Comparison of ENCODE assay signal across 1 cellular context in the genomic region with DNA sequence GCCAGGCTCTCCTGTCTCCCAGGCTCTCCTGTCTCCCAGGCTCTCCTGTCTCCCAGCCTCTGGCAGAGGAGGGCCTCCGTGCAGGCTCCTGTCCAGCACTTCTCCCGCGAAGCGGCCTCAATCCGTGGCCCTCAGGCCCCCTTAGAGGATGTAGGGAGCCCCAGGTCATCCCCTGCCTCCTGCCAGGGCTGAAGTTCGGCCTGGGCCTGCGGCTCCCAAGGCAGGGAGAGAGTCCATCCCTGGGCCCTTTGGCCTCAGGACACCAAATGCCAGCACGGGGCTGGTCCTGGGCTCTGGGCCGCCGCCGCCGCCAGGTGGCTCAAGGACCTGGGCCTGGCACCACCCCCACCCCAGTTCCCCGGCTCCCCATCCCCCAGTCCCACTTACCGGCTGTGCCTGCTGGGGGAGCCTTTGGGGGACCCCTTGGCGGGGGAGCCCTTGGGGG.
TF ChIP-seq lines count a peak whose summit lies in the region.

No MANE protein-coding gene starts in this region.

TF ChIP-seq in H1, 55 proteins besides CTCF, POLR2A, EP300 and RAD21:
- TF ChIP-seq TAF7 (optimal IDR thresholded peaks at IDR 0.05; ENCODE audit: borderline replicate concordance, low read depth, low read length) (no peak), SUZ12 (IDR thresholded peaks at IDR 0.05; ENCODE audit: low read length) (no peak), SAP30 (IDR thresholded peaks at IDR 0.05; ENCODE audit: insufficient read depth, insufficient replicate concordance, low read length) (no peak), PHF8 (conservative IDR thresholded peaks at IDR 0.05; ENCODE audit: low read depth, low read length) (no peak), SP1 (IDR thresholded peaks at IDR 0.05; ENCODE audit: low read depth, low read length) (no peak), ZNF274 (IDR thresholded peaks at IDR 0.05; ENCODE audit: borderline replicate concordance, extremely low read depth, low read length) (no peak), JUN (IDR thresholded peaks at IDR 0.05; ENCODE audit: low read depth, low read length) (no peak), TCF12 (IDR thresholded peaks at IDR 0.05; ENCODE audit: low read depth, low read length) (no peak), TBP (IDR thresholded peaks at IDR 0.05; ENCODE audit: low read depth, low read length) (no peak), EZH2 (IDR thresholded peaks at IDR 0.05; ENCODE audit: low read depth, low read length, severe bottlenecking) (no peak), BACH1 (IDR thresholded peaks at IDR 0.05; ENCODE audit: low read length) (no peak), GABPA (IDR thresholded peaks at IDR 0.05; ENCODE audit: borderline replicate concordance, insufficient read depth, low read length) (no peak), FOSL1 (IDR thresholded peaks at IDR 0.05; ENCODE audit: insufficient read depth, low read depth, low read length) (no peak), POU5F1 (IDR thresholded peaks at IDR 0.05; ENCODE audit: low read depth, low read length) (no peak), KDM4A (IDR thresholded peaks at IDR 0.05; ENCODE audit: low read depth, low read length, severe bottlenecking) (no peak)
- TF ChIP-seq, protein P1, sequence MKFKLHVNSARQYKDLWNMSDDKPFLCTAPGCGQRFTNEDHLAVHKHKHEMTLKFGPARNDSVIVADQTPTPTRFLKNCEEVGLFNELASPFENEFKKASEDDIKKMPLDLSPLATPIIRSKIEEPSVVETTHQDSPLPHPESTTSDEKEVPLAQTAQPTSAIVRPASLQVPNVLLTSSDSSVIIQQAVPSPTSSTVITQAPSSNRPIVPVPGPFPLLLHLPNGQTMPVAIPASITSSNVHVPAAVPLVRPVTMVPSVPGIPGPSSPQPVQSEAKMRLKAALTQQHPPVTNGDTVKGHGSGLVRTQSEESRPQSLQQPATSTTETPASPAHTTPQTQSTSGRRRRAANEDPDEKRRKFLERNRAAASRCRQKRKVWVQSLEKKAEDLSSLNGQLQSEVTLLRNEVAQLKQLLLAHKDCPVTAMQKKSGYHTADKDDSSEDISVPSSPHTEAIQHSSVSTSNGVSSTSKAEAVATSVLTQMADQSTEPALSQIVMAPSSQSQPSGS (IDR thresholded peaks at IDR 0.05; ENCODE audit: low read length), result no peak
- TF ChIP-seq, protein P2, sequence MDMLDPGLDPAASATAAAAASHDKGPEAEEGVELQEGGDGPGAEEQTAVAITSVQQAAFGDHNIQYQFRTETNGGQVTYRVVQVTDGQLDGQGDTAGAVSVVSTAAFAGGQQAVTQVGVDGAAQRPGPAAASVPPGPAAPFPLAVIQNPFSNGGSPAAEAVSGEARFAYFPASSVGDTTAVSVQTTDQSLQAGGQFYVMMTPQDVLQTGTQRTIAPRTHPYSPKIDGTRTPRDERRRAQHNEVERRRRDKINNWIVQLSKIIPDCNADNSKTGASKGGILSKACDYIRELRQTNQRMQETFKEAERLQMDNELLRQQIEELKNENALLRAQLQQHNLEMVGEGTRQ (IDR thresholded peaks at IDR 0.05; ENCODE audit: low read length), result no peak
- TF ChIP-seq, protein P3, sequence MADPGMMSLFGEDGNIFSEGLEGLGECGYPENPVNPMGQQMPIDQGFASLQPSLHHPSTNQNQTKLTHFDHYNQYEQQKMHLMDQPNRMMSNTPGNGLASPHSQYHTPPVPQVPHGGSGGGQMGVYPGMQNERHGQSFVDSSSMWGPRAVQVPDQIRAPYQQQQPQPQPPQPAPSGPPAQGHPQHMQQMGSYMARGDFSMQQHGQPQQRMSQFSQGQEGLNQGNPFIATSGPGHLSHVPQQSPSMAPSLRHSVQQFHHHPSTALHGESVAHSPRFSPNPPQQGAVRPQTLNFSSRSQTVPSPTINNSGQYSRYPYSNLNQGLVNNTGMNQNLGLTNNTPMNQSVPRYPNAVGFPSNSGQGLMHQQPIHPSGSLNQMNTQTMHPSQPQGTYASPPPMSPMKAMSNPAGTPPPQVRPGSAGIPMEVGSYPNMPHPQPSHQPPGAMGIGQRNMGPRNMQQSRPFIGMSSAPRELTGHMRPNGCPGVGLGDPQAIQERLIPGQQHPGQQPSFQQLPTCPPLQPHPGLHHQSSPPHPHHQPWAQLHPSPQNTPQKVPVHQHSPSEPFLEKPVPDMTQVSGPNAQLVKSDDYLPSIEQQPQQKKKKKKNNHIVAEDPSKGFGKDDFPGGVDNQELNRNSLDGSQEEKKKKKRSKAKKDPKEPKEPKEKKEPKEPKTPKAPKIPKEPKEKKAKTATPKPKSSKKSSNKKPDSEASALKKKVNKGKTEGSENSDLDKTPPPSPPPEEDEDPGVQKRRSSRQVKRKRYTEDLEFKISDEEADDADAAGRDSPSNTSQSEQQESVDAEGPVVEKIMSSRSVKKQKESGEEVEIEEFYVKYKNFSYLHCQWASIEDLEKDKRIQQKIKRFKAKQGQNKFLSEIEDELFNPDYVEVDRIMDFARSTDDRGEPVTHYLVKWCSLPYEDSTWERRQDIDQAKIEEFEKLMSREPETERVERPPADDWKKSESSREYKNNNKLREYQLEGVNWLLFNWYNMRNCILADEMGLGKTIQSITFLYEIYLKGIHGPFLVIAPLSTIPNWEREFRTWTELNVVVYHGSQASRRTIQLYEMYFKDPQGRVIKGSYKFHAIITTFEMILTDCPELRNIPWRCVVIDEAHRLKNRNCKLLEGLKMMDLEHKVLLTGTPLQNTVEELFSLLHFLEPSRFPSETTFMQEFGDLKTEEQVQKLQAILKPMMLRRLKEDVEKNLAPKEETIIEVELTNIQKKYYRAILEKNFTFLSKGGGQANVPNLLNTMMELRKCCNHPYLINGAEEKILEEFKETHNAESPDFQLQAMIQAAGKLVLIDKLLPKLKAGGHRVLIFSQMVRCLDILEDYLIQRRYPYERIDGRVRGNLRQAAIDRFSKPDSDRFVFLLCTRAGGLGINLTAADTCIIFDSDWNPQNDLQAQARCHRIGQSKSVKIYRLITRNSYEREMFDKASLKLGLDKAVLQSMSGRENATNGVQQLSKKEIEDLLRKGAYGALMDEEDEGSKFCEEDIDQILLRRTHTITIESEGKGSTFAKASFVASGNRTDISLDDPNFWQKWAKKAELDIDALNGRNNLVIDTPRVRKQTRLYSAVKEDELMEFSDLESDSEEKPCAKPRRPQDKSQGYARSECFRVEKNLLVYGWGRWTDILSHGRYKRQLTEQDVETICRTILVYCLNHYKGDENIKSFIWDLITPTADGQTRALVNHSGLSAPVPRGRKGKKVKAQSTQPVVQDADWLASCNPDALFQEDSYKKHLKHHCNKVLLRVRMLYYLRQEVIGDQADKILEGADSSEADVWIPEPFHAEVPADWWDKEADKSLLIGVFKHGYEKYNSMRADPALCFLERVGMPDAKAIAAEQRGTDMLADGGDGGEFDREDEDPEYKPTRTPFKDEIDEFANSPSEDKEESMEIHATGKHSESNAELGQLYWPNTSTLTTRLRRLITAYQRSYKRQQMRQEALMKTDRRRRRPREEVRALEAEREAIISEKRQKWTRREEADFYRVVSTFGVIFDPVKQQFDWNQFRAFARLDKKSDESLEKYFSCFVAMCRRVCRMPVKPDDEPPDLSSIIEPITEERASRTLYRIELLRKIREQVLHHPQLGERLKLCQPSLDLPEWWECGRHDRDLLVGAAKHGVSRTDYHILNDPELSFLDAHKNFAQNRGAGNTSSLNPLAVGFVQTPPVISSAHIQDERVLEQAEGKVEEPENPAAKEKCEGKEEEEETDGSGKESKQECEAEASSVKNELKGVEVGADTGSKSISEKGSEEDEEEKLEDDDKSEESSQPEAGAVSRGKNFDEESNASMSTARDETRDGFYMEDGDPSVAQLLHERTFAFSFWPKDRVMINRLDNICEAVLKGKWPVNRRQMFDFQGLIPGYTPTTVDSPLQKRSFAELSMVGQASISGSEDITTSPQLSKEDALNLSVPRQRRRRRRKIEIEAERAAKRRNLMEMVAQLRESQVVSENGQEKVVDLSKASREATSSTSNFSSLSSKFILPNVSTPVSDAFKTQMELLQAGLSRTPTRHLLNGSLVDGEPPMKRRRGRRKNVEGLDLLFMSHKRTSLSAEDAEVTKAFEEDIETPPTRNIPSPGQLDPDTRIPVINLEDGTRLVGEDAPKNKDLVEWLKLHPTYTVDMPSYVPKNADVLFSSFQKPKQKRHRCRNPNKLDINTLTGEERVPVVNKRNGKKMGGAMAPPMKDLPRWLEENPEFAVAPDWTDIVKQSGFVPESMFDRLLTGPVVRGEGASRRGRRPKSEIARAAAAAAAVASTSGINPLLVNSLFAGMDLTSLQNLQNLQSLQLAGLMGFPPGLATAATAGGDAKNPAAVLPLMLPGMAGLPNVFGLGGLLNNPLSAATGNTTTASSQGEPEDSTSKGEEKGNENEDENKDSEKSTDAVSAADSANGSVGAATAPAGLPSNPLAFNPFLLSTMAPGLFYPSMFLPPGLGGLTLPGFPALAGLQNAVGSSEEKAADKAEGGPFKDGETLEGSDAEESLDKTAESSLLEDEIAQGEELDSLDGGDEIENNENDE (IDR thresholded peaks at IDR 0.05; ENCODE audit: insufficient replicate concordance, low read length), result no peak
TF ChIP-seq in H1: peak in this region for 0.
